Comparison of ENCODE assay signal across 8 cellular contexts in the genomic region with DNA sequence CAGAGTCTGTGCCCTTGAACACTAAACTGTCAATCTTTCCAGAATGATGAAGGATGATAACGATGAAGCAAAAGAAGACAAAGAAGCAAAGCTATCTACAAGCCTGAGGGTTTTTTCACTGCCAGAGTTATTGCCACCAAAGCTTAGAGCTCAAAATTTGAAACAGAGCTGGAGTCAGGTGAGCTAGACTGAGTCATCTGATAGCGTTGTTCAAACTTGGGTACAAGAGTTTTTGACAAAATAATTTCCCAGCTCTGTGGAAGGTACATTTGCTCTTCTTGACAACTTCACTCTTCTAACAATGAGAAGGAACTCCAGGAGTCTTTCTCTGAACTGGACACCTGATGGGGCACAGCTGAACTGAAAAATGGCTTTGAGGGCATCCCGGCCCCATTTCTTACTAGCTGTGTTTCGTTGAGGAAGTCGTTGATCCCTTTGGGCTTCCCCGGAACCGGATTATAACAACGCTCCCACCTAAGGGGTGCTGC. TPM values are rescaled to one million over a fixed set of nuclear protein-coding genes. Genes with fewer than 3 reads are reported as not detected.
A peak's percentile ranks its signal among the peaks of the same experiment; 100 is the strongest.
DNase-seq lines count a peak whose midpoint lies in the region; ATAC-seq, FAIRE-seq and TF ChIP-seq lines count a peak whose summit lies in the region.

No MANE protein-coding gene starts in this region.

- H3F3A ChIP-seq in PC-3 (ENCODE audit: low read length, unreplicated experiment) = peaks cover 3% of the 10 kb centered on the region

- ATAC-seq in A549 (no peak; a peak in 2 of 6 replicates), GM18867 (IDR thresholded peaks at IDR 0.05; ENCODE audit: unreplicated experiment) (peak; percentile 1), PC-3 (no peak), pancreas (peak in 2 of 4 donors; percentile 1 to 3), GM21515 (IDR thresholded peaks at IDR 0.05; ENCODE audit: unreplicated experiment) (no peak)

- H3K79me2 ChIP-seq in PC-3 (ENCODE audit: low read length) = peaks cover 15% of the 10 kb centered on the region

- TF ChIP-seq CTCF in A549 (IDR thresholded peaks at IDR 0.05) = no peak
- TF ChIP-seq CTCF in PC-3 (conservative IDR thresholded peaks at IDR 0.05; ENCODE audit: low read depth, low read length) = no peak
- TF ChIP-seq CTCF in pancreas (IDR thresholded peaks at IDR 0.05) = no peak

- H3K4me3 ChIP-seq in A549 (peak overlapping the region; percentile 74), PC-3 (ENCODE audit: low read length) (peak overlapping the region; percentile 82), esophagus (ENCODE audit: low read depth in 1 of 2, low read length in 2 of 2) (peak overlapping the region; percentile 90 to 96), pancreas (peak overlapping the region; percentile 46 to 93 (median 78))

- no peaks in the 10 kb centered on the region for H3K9me2 ChIP-seq in PC-3 (replicated peaks; ENCODE audit: low read length)

- no TSS peak for BruUV-seq in PC-3 (replicated peaks; lab: Mats Ljungman, UMichigan)

- TF ChIP-seq POLR2A in A549 (IDR thresholded peaks at IDR 0.05; ENCODE audit: low read length) = no peak

- DNase-seq in A549 (ENCODE audit: low read depth in 1 of 2, low spot score in 1 of 2) = no peak
- no peak for DNase-seq in PC-3
- DNase-seq in pancreas = no peak
- DNase-seq in NCI-H2081 treated with DMSO at 0.1 percent for 48 hours (lab: John Stamatoyannopoulos, UW) = no peak
- DNase-seq in activated effector memory CD4-positive, alpha-beta T cell treated with Interleukin-2 at 50 U/mL for 16 hours = no peak

- H3K27ac ChIP-seq in A549 = peak overlapping the region; percentile 76 to 96
- peak overlapping the region; percentile 46 for H3K27ac ChIP-seq in PC-3 (ENCODE audit: low read length)
- H3K27ac ChIP-seq in esophagus (ENCODE audit: low read depth in 2 of 2, low read length in 1 of 2) = peak overlapping the region; percentile 92 to 97
- peak overlapping the region; percentile 86 to 98 (median 96) for H3K27ac ChIP-seq in pancreas

- no peak for TF ChIP-seq RAD21 in A549 (conservative IDR thresholded peaks at IDR 0.05 in 1 of 2, IDR thresholded peaks at IDR 0.05 in 1 of 2)

- CTCF ChIA-PET in A549 (lab: Yijun Ruan, JAX) (interaction anchor here (0.6 kb wide), 1 partner anchor 400 kb away, joined by 3 read pairs; no protein-coding TSS in a partner anchor), PC-3 (lab: Charles Lee) (no interaction called here)

- H3K27me3 ChIP-seq in PC-3 (ENCODE audit: low read length) (no peaks in the 10 kb centered on the region), esophagus (ENCODE audit: control insufficient read depth in 1 of 2, insufficient read depth in 2 of 2, low read length in 2 of 2) (no peaks in the 10 kb centered on the region), pancreas (no peaks in the 10 kb centered on the region)

- FAIRE-seq in A549 (lab: Jason Lieb, UNC) = no peak
- no peak for FAIRE-seq in pancreas (lab: Jason Lieb, UNC)

- H2AFZ ChIP-seq in PC-3 (ENCODE audit: low read length) = peak overlapping the region; percentile 69

- TF ChIP-seq EP300 in A549 (IDR thresholded peaks at IDR 0.05) = no peak

- 11% methylated on average over 7 of the region's 8 CpGs for WGBS in A549 (ENCODE audit: missing lambda C conversion rate)
- 4 to 6% methylated on average over 8 of the region's 8 CpGs for WGBS in esophagus, 2 donors
- 2% methylated on average over 8 of the region's 8 CpGs for WGBS in pancreas, 2 donors

- no peaks in the 10 kb centered on the region for H3K9me3 ChIP-seq in A549
- no peaks in the 10 kb centered on the region for H3K9me3 ChIP-seq in PC-3 (ENCODE audit: low read length)
- H3K9me3 ChIP-seq in esophagus (ENCODE audit: control insufficient read depth in 2 of 2, insufficient read depth in 1 of 2, low read depth in 1 of 2, low read length in 1 of 2) = no peaks in the 10 kb centered on the region
- H3K9me3 ChIP-seq in pancreas = no peaks in the 10 kb centered on the region

- H3K4me2 ChIP-seq in A549 (peak overlapping the region; percentile 85), PC-3 (ENCODE audit: low read length) (peak overlapping the region; percentile 74)

- H4K20me1 ChIP-seq in PC-3 (ENCODE audit: low read length) = no peaks in the 10 kb centered on the region

- POLR2A ChIA-PET in A549 (lab: Yijun Ruan, JAX) (no interaction called here), PC-3 (lab: Charles Lee; ENCODE audit: unreplicated experiment) (no interaction called here)

- H3K4me1 ChIP-seq in A549 (peaks cover 13% of the 10 kb centered on the region), PC-3 (ENCODE audit: insufficient read depth, low read length) (peaks cover 32% of the 10 kb centered on the region), esophagus (ENCODE audit: control insufficient read depth in 2 of 2, insufficient read depth in 2 of 2, low read length in 1 of 2) (peaks cover 0 to 2% of the 10 kb centered on the region in 2 donors), pancreas (peaks cover 23 to 41% (median 31%) of the 10 kb centered on the region in 3 donors)

- intact Hi-C loops in PC-3 (cut with micrococcal nuclease) = loop anchor here (2.0 to 5.0 kb wide), 2 partner anchors 24 to 131 kb away; no protein-coding TSS in a partner anchor
- intact Hi-C loops in pancreas (cut with DNase I) = no loop called here

- H3K9ac ChIP-seq in PC-3 (ENCODE audit: low read length) = peak overlapping the region; percentile 85

- no peaks in the 10 kb centered on the region for H3K36me3 ChIP-seq in PC-3 (ENCODE audit: low read depth, low read length)
- H3K36me3 ChIP-seq in esophagus (ENCODE audit: control insufficient read depth in 2 of 2, insufficient read depth in 2 of 2, low read length in 1 of 2) = peaks cover 0 to 2% of the 10 kb centered on the region in 2 donors
- no peaks in the 10 kb centered on the region for H3K36me3 ChIP-seq in pancreas

TF ChIP-seq in A549, 52 proteins besides CTCF, POLR2A, EP300 and RAD21:
- TF ChIP-seq HOXB13 (CRISPR knock-in tag; IDR thresholded peaks at IDR 0.05; ENCODE audit: low read depth) (no peak), HOXB5 (CRISPR knock-in tag; IDR thresholded peaks at IDR 0.05) (no peak), SMC3 (IDR thresholded peaks at IDR 0.05) (no peak), CBX2 (IDR thresholded peaks at IDR 0.05; ENCODE audit: borderline replicate concordance, low read depth) (no peak), HDAC2 (IDR thresholded peaks at IDR 0.05) (no peak), RFX5 (IDR thresholded peaks at IDR 0.05) (no peak), FOSB (CRISPR knock-in tag; IDR thresholded peaks at IDR 0.05) (no peak), PHF8 (IDR thresholded peaks at IDR 0.05; ENCODE audit: borderline replicate concordance, low read depth) (no peak), POLR2AphosphoS2 (conservative IDR thresholded peaks at IDR 0.05; ENCODE audit: low read length) (no peak), CHD2 (IDR thresholded peaks at IDR 0.05; ENCODE audit: low read length, partially characterized antibody) (no peak), ZNF302 (CRISPR knock-in tag; IDR thresholded peaks at IDR 0.05) (no peak), JUNB (IDR thresholded peaks at IDR 0.05) (no peak), RARB (CRISPR knock-in tag; IDR thresholded peaks at IDR 0.05) (no peak), RCOR1 (IDR thresholded peaks at IDR 0.05; ENCODE audit: low read depth, low read length) (no peak)
- TF ChIP-seq, protein P1, sequence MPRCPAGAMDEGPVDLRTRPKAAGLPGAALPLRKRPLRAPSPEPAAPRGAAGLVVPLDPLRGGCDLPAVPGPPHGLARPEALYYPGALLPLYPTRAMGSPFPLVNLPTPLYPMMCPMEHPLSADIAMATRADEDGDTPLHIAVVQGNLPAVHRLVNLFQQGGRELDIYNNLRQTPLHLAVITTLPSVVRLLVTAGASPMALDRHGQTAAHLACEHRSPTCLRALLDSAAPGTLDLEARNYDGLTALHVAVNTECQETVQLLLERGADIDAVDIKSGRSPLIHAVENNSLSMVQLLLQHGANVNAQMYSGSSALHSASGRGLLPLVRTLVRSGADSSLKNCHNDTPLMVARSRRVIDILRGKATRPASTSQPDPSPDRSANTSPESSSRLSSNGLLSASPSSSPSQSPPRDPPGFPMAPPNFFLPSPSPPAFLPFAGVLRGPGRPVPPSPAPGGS (IDR thresholded peaks at IDR 0.05) = no peak
- TF ChIP-seq, protein P2, sequence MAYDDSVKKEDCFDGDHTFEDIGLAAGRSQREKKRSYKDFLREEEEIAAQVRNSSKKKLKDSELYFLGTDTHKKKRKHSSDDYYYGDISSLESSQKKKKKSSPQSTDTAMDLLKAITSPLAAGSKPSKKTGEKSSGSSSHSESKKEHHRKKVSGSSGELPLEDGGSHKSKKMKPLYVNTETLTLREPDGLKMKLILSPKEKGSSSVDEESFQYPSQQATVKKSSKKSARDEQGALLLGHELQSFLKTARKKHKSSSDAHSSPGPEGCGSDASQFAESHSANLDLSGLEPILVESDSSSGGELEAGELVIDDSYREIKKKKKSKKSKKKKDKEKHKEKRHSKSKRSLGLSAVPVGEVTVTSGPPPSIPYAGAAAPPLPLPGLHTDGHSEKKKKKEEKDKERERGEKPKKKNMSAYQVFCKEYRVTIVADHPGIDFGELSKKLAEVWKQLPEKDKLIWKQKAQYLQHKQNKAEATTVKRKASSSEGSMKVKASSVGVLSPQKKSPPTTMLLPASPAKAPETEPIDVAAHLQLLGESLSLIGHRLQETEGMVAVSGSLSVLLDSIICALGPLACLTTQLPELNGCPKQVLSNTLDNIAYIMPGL (CRISPR knock-in tag; IDR thresholded peaks at IDR 0.05; ENCODE audit: borderline replicate concordance) = no peak
- TF ChIP-seq, protein P3, sequence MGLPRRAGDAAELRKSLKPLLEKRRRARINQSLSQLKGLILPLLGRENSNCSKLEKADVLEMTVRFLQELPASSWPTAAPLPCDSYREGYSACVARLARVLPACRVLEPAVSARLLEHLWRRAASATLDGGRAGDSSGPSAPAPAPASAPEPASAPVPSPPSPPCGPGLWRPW (IDR thresholded peaks at IDR 0.05) = no peak
- TF ChIP-seq, protein P4, sequence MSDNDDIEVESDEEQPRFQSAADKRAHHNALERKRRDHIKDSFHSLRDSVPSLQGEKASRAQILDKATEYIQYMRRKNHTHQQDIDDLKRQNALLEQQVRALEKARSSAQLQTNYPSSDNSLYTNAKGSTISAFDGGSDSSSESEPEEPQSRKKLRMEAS (IDR thresholded peaks at IDR 0.05) = no peak

RNA-seq across cellular contexts. Expression of a gene that starts 0.7 kb away (rescaled TPM):
- 11.3 and 12.4 TPM in 2 replicates for polyA plus RNA-seq in A549 (2011; rRNA removed)
- polyA plus RNA-seq in A549 (2012; cell fraction: cytosol; rRNA removed) = 5.0 and 6.0 TPM in 2 replicates
- 4.7 and 5.2 TPM in 2 replicates for polyA plus RNA-seq in A549 (2012; cell fraction: nucleus; rRNA removed)
- polyA plus RNA-seq in A549 (2017; fragmentation: RNase III; extraction: RNeasy Plus Mini Kit Qiagen cat#74134 plus additional on column Dnase treatment) = 10.3 to 11.9 TPM (median 11.8 TPM) in 3 replicates
- polyA minus RNA-seq in A549 (2011; rRNA and poly(A)+ RNA removed) = 11.0 and 12.0 TPM in 2 replicates
- 18.5 and 26.3 TPM in 2 replicates for total RNA-seq in PC-3 (2014; rRNA removed)
- 10 to 100 TPM; 26.0 to 33.0 TPM for polyA plus RNA-seq in esophagus
- total RNA-seq in pancreas = 10 to 100 TPM; 25.3 to 57.0 (median 39.0) TPM
- 10 to 100 TPM; 40.5 to 81.9 TPM for polyA plus RNA-seq in pancreas

Comparison
In these comparisons a context has a peak if more than half of its experiments do, and no peak if none do; other contexts are left out.
1. H3K27ac ChIP-seq: peak in every context shown above with its lines; median percentile 96 in pancreas; 94 in esophagus; 86 in A549; 46 in PC-3.